33 cellular contexts compared by ENCODE assay signal in the genomic region with DNA sequence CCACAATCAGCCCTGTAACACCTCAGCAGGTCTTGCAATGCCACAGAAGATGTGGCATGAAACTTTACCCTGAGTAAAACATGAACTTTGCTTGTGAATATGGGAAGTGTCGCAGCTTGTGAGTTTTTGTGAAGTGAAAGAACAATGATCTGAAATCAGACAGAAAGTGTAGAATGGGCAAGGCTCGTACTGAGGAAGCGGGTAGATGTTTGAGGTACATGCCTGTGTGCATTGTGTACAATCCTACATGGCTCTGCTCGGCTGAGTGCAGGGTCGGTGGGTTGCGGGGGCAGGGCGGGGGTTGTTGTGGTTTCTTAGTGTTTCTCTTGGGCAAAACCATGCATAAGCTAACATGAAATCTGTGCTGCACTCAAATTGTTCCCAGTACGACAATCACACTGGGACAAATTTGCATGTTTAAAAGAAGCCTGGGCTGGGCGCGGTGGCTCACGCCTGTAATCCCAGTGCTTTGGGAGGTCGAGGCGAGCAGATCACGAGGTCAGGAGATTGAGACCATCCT. TPM values are rescaled to one million over a fixed set of nuclear protein-coding genes. Genes with fewer than 3 reads are reported as not detected.
"Had no signal": no experiment of that assay in that cellular context is flagged by ENCODE, and none has a peak within 500 bp of the region (broad histone marks: within the 10 kb centered on the region; RNA-seq: fewer than 3 reads in every experiment).

No MANE protein-coding gene starts in this region.

- H3K27ac Mint-ChIP-seq: activated CD4-positive, alpha-beta T cell treated with anti-CD3 and anti-CD28 coated beads, Interleukin-2, amount 10 ng/mL, durations not matched to agents 24 days and 14 days; activated CD8-positive, alpha-beta T cell treated with anti-CD3 and anti-CD28 coated beads for 36 hours; activated naive CD4-positive, alpha-beta T cell treated with anti-CD3 and anti-CD28 coated beads, Interleukin-2, amount 50 U/mL, for 24 hours; activated naive CD8-positive, alpha-beta T cell treated with anti-CD3 and anti-CD28 coated beads, Interleukin-2, amount 10 ng/mL, durations not matched to agents 7 days and 5 days; activated T-cell treated with anti-CD3 and anti-CD28 coated beads, Interleukin-2, amount 50 U/mL, for 24 hours; activated T-helper 2 cell treated with anti-CD3 and anti-CD28 coated beads, Interferon-gamma antibody, Interleukin-2, Interleukin-4, amounts not matched to agents 10 μg/mL and 5 μg/mL and 100 μg/mL, durations not matched to agents 14 hours and 24 hours and 36 hours; T-helper 1 cell treated with Interleukin-12 subunit alpha and Interleukin-12 subunit beta and Interleukin-4 antibody, amounts not matched to agents 30 μg/mL and 1 μg/mL, for 36 hours; T-helper 2 cell treated with Interferon-gamma antibody and Interleukin-4, amounts not matched to agents 5 μg/mL and 100 μg/mL, for 36 hours had no signal

- H3K27ac ChIP-seq: body of pancreas, breast epithelium, SJCRH30, SK-N-MC had no signal

- ATAC-seq: activated CD8-positive, alpha-beta T cell treated with anti-CD3 and anti-CD28 coated beads for 36 hours; body of pancreas; K562; Panc1 had no signal

- H3K4me3 ChIP-seq: body of pancreas, breast epithelium, K562, SJCRH30, SK-N-MC had no signal

- H3K27me3 ChIP-seq: body of pancreas, breast epithelium, SJCRH30 had no signal

- H3K27me3 Mint-ChIP-seq: activated CD4-positive, alpha-beta T cell treated with anti-CD3 and anti-CD28 coated beads, Interleukin-2, amount 10 ng/mL, durations not matched to agents 24 days and 14 days; activated CD8-positive, alpha-beta T cell treated with anti-CD3 and anti-CD28 coated beads for 36 hours; activated naive CD8-positive, alpha-beta T cell treated with anti-CD3 and anti-CD28 coated beads, Interleukin-2, amount 10 ng/mL, durations not matched to agents 7 days and 5 days; activated T-cell treated with anti-CD3 and anti-CD28 coated beads, Interleukin-2, amount 50 U/mL, for 24 hours had no signal

- H3K9me3 ChIP-seq: body of pancreas, SJCRH30 had no signal

- H3K4me1 Mint-ChIP-seq: activated CD4-positive, alpha-beta T cell treated with anti-CD3 and anti-CD28 coated beads, Interleukin-2, amount 10 ng/mL, durations not matched to agents 24 days and 14 days; activated naive CD4-positive, alpha-beta T cell treated with anti-CD3 and anti-CD28 coated beads, Interleukin-2, amount 50 U/mL, for 24 hours; activated naive CD8-positive, alpha-beta T cell treated with anti-CD3 and anti-CD28 coated beads, Interleukin-2, amount 10 ng/mL, durations not matched to agents 7 days and 5 days had no signal

- H3K36me3 Mint-ChIP-seq: activated naive CD8-positive, alpha-beta T cell treated with anti-CD3 and anti-CD28 coated beads, Interleukin-2, amount 10 ng/mL, durations not matched to agents 7 days and 5 days had no signal

- DNase-seq: activated CD4-positive, alpha-beta T cell treated with anti-CD3 and anti-CD28 coated beads, Interleukin-2, amount 10 ng/mL, durations not matched to agents 24 days and 14 days; activated CD4-positive, alpha-beta T cell treated with anti-CD3 and anti-CD28 coated beads, Interleukin-2, amount 50 U/mL, for 4 hours; activated CD8-positive, alpha-beta T cell treated with anti-CD3 and anti-CD28 coated beads for 36 hours; activated gamma-delta T cell; activated naive CD4-positive, alpha-beta T cell treated with Interleukin-2 at 50 U/mL for 16 hours; activated naive CD8-positive, alpha-beta T cell treated with anti-CD3 and anti-CD28 coated beads, Interleukin-2, amount 10 ng/mL, durations not matched to agents 7 days and 5 days; activated T-cell treated with anti-CD3 and anti-CD28 coated beads, Interleukin-2, amount 50 U/mL, for 24 hours; body of pancreas; NCI-H1092 treated with DMSO at 0.1 percent for 48 hours; NCI-H1417; NCI-H1930; NCI-H2081 treated with DMSO at 0.1 percent for 48 hours; NCI-H226; NCI-H446 treated with DMSO at 0.1 percent for 48 hours; NCI-H524 treated with DMSO at 0.1 percent for 48 hours; NCI-H748 treated with DMSO at 0.1 percent for 48 hours; NK-92 treated with Interleukin-12 subunit alpha and Interleukin-12 subunit beta, amount 100 ng/mL, for 24 hours; OCI-M1; SHP77; SJCRH30 had no signal

- H3K36me3 ChIP-seq: breast epithelium, SJCRH30 had no signal

- H3K4me1 ChIP-seq: body of pancreas, breast epithelium, SJCRH30 had no signal

- H3K4me3 Mint-ChIP-seq: activated CD4-positive, alpha-beta T cell treated with anti-CD3 and anti-CD28 coated beads, Interleukin-2, amount 10 ng/mL, durations not matched to agents 24 days and 14 days; activated CD8-positive, alpha-beta T cell treated with anti-CD3 and anti-CD28 coated beads for 36 hours; activated naive CD4-positive, alpha-beta T cell treated with anti-CD3 and anti-CD28 coated beads, Interleukin-2, amount 50 U/mL, for 24 hours; activated naive CD8-positive, alpha-beta T cell treated with anti-CD3 and anti-CD28 coated beads, Interleukin-2, amount 10 ng/mL, durations not matched to agents 7 days and 5 days; activated T-cell treated with anti-CD3 and anti-CD28 coated beads, Interleukin-2, amount 50 U/mL, for 24 hours; T-helper 1 cell treated with Interleukin-12 subunit alpha and Interleukin-12 subunit beta and Interleukin-4 antibody, amounts not matched to agents 30 μg/mL and 1 μg/mL, for 36 hours; T-helper 2 cell treated with Interferon-gamma antibody and Interleukin-4, amounts not matched to agents 5 μg/mL and 100 μg/mL, for 36 hours had no signal

RNA-seq across cellular contexts. Expression of a gene that starts 1.1 kb away (rescaled TPM):
- total RNA-seq: activated CD4-positive, alpha-beta T cell treated with anti-CD3 and anti-CD28 coated beads, Interleukin-2, amount 10 ng/mL, durations not matched to agents 24 days and 14 days; activated CD8-positive, alpha-beta memory T cell treated with anti-CD3 and anti-CD28 coated beads for 36 hours; activated CD8-positive, alpha-beta T cell treated with anti-CD3 and anti-CD28 coated beads for 36 hours; activated naive CD8-positive, alpha-beta T cell treated with anti-CD3 and anti-CD28 coated beads, Interleukin-2, amount 10 ng/mL, durations not matched to agents 7 days and 5 days; activated T-helper 2 cell treated with anti-CD3 and anti-CD28 coated beads, Interferon-gamma antibody, Interleukin-2, Interleukin-4, amounts not matched to agents 10 μg/mL and 5 μg/mL and 100 μg/mL, durations not matched to agents 14 hours and 24 hours and 36 hours; astrocyte; body of pancreas; cardiac septum; K562; M059J; RPMI7951; SJCRH30 had no signal

RNA-seq across cellular contexts. Expression of a gene that starts 16.6 kb away (rescaled TPM):
- total RNA-seq: activated CD4-positive, alpha-beta T cell treated with anti-CD3 and anti-CD28 coated beads, Interleukin-2, amount 10 ng/mL, durations not matched to agents 24 days and 14 days; activated CD8-positive, alpha-beta memory T cell treated with anti-CD3 and anti-CD28 coated beads for 36 hours; activated CD8-positive, alpha-beta T cell treated with anti-CD3 and anti-CD28 coated beads for 36 hours; activated naive CD8-positive, alpha-beta T cell treated with anti-CD3 and anti-CD28 coated beads, Interleukin-2, amount 10 ng/mL, durations not matched to agents 7 days and 5 days; activated T-helper 2 cell treated with anti-CD3 and anti-CD28 coated beads, Interferon-gamma antibody, Interleukin-2, Interleukin-4, amounts not matched to agents 10 μg/mL and 5 μg/mL and 100 μg/mL, durations not matched to agents 14 hours and 24 hours and 36 hours; astrocyte; body of pancreas; cardiac septum; K562; M059J; RPMI7951 had no signal

RNA-seq across cellular contexts. Expression of a gene that starts 55.5 kb away (rescaled TPM):
- total RNA-seq: activated CD4-positive, alpha-beta T cell treated with anti-CD3 and anti-CD28 coated beads, Interleukin-2, amount 10 ng/mL, durations not matched to agents 24 days and 14 days; activated CD8-positive, alpha-beta memory T cell treated with anti-CD3 and anti-CD28 coated beads for 36 hours; activated CD8-positive, alpha-beta T cell treated with anti-CD3 and anti-CD28 coated beads for 36 hours; activated naive CD8-positive, alpha-beta T cell treated with anti-CD3 and anti-CD28 coated beads, Interleukin-2, amount 10 ng/mL, durations not matched to agents 7 days and 5 days; activated T-helper 2 cell treated with anti-CD3 and anti-CD28 coated beads, Interferon-gamma antibody, Interleukin-2, Interleukin-4, amounts not matched to agents 10 μg/mL and 5 μg/mL and 100 μg/mL, durations not matched to agents 14 hours and 24 hours and 36 hours; astrocyte; body of pancreas; cardiac septum; M059J; RPMI7951; SJCRH30 had no signal
